In genomic region chr10:89516149-89516832, GRCh38 we compare ENCODE assay signal across 12 cellular contexts. TPM values are rescaled to one million over a fixed set of nuclear protein-coding genes. Genes with fewer than 3 reads are reported as not detected.
DNase-seq lines count a peak whose midpoint lies in the region; ATAC-seq and TF ChIP-seq lines count a peak whose summit lies in the region.
"Had no signal": no experiment of that assay in that cellular context is flagged by ENCODE, and none has a peak within 500 bp of the region (broad histone marks: within the 10 kb centered on the region; RNA-seq: fewer than 3 reads in every experiment).

No MANE protein-coding gene starts in this region.

- H3K4me1 ChIP-seq in SJSA1 (replicated peaks), result peaks cover 46% of the 10 kb centered on the region
- H3K4me1 ChIP-seq in gastroesophageal sphincter, result peaks cover 0 to 32% (median 7%) of the 10 kb centered on the region in 3 donors

- H3K36me3 ChIP-seq in SJSA1 (no peaks in the 10 kb centered on the region), gastroesophageal sphincter (no peaks in the 10 kb centered on the region)

- no peak for TF ChIP-seq EP300 in gastroesophageal sphincter (IDR thresholded peaks at IDR 0.05)

- H3K4me1 Mint-ChIP-seq in progenitor cell of endocrine pancreas (ENCODE audit: low read depth), result peaks cover 18% of the 10 kb centered on the region

- H3K27me3 Mint-ChIP-seq in progenitor cell of endocrine pancreas, result no peaks in the 10 kb centered on the region

- H3K9me3 Mint-ChIP-seq in progenitor cell of endocrine pancreas (ENCODE audit: low read depth), result no peaks in the 10 kb centered on the region

- H3K4me3 ChIP-seq in SJSA1 (peak overlapping the region; percentile 8; the same call in 1 of the 2 replicates), gastroesophageal sphincter (no peak overlapping the region)
- H3K4me3 ChIP-seq: SK-N-MC had no signal

- peak overlapping the region; percentile 9 for H3K4me3 Mint-ChIP-seq in progenitor cell of endocrine pancreas (ENCODE audit: low read depth)

- 27 to 39% methylated on average over 7 of the region's 7 CpGs for WGBS in gastroesophageal sphincter (ENCODE audit: low coverage in 1 of 2), 2 donors

- H3K27ac ChIP-seq in SJSA1 (peak overlapping the region; percentile 98), gastroesophageal sphincter (peak overlapping the region; percentile 55 to 63 (median 60))
- H3K27ac ChIP-seq: SK-N-MC had no signal

- TF ChIP-seq CTCF in gastroesophageal sphincter (IDR thresholded peaks at IDR 0.05) (no peak), progenitor cell of endocrine pancreas (IDR thresholded peaks at IDR 0.05; ENCODE audit: unreplicated experiment) (no peak)

- H3K9me3 ChIP-seq in SJSA1 (replicated peaks) (no peaks in the 10 kb centered on the region), gastroesophageal sphincter (no peaks in the 10 kb centered on the region)

- H3K27ac Mint-ChIP-seq in progenitor cell of endocrine pancreas, result peak overlapping the region; percentile 96

- peak; percentile 55 for ATAC-seq in gastroesophageal sphincter
- ATAC-seq in GM19023 (IDR thresholded peaks at IDR 0.05; ENCODE audit: unreplicated experiment), result no peak
- ATAC-seq in HG03439 (IDR thresholded peaks at IDR 0.05; ENCODE audit: unreplicated experiment), result no peak
- no peak for ATAC-seq in HG03432 (IDR thresholded peaks at IDR 0.05; ENCODE audit: unreplicated experiment)

- DNase-seq in EL, result peak; percentile 97
- DNase-seq in SJSA1 (ENCODE audit: low read depth in 1 of 2, low spot score in 2 of 2), result peak; percentile 94 to 95
- no peak for DNase-seq in progenitor cell of endocrine pancreas (ENCODE audit: low spot score, unreplicated experiment)
- no peak for DNase-seq in iPS-NIHi7 (ENCODE audit: extremely low spot score)
- DNase-seq: activated gamma-delta T cell treated with Interleukin-2 at 50 U/mL for 16 hours, GF-D8, Kasumi-1 had no signal

- H3K36me3 Mint-ChIP-seq in progenitor cell of endocrine pancreas (ENCODE audit: insufficient read depth), result peaks cover 8% of the 10 kb centered on the region

- no peak for TF ChIP-seq POLR2A in gastroesophageal sphincter (IDR thresholded peaks at IDR 0.05)

- H3K27me3 ChIP-seq in SJSA1 (replicated peaks) (no peaks in the 10 kb centered on the region), gastroesophageal sphincter (no peaks in the 10 kb centered on the region)

RNA-seq across cellular contexts. Expression of gene SLC16A12, which starts 19.1 kb away (rescaled TPM):
- 0.34 TPM in 1 of 2 replicates, not detected in the other for total RNA-seq in SJSA1 (2014; rRNA removed; shearing (Covaris generic))
- total RNA-seq in gastroesophageal sphincter (10 to 100 TPM in 1 of 4 donors, 1 to 10 TPM in 3; 1.7 to 11.7 (median 2.4) TPM), progenitor cell of endocrine pancreas (16.1 and 20.6 TPM in 2 replicates)

Comparison
In these comparisons a context has a peak if more than half of its experiments do, and no peak if none do; other contexts are left out.
1. DNase-seq: peak in EL (single experiment) and SJSA1 (2 of 2); none in progenitor cell of endocrine pancreas (single experiment) and iPS-NIHi7 (single experiment).